Comparison of ENCODE assay signal across 16 cellular contexts in genomic region chr6:111701146-111701545, GRCh38.
A peak's percentile ranks its signal among the peaks of the same experiment; 100 is the strongest.
DNase-seq lines count a peak whose midpoint lies in the region; ATAC-seq and TF ChIP-seq lines count a peak whose summit lies in the region.
"Had no signal": no experiment of that assay in that cellular context is flagged by ENCODE, and none has a peak within 500 bp of the region (broad histone marks: within the 10 kb centered on the region; RNA-seq: fewer than 3 reads in every experiment).

No MANE protein-coding gene starts in this region.

- no peak overlapping the region for H3K4me3 ChIP-seq in IMR-90 (ENCODE audit: insufficient read depth, low read depth, low read length)
- no peak overlapping the region for H3K4me3 ChIP-seq in endodermal cell (ENCODE audit: low read length)
- H3K4me3 ChIP-seq in upper lobe of left lung: no peak overlapping the region
- H3K4me3 ChIP-seq: BLaER1 had no signal

- no peak overlapping the region for H2BK120ac ChIP-seq in IMR-90 (ENCODE audit: low read depth, low read length)

- H3K27ac ChIP-seq in IMR-90 (ENCODE audit: insufficient read depth, low read length) (no peak overlapping the region), endodermal cell (ENCODE audit: low read depth, low read length) (peak overlapping the region; percentile 14), upper lobe of left lung (no peak overlapping the region)
- H3K27ac ChIP-seq: 22Rv1, BLaER1 had no signal

- no peak overlapping the region for H3K23ac ChIP-seq in IMR-90 (ENCODE audit: low read depth, low read length)

- no peak for TF ChIP-seq RAD21 in IMR-90 (IDR thresholded peaks at IDR 0.05; ENCODE audit: low read length)

- no peaks in the 10 kb centered on the region for H4K20me1 ChIP-seq in IMR-90 (ENCODE audit: insufficient read depth, low read length)
- H4K20me1 ChIP-seq: BLaER1 had no signal

- 70% methylated on average over 2 of the region's 3 CpGs; no CpG with 5 or more reads in 1 of the 2 experiments for WGBS in IMR-90 (ENCODE audit: extremely low coverage in 2 of 2, insufficient read length in 1 of 2), 2 experiments
- WGBS in endodermal cell (ENCODE audit: insufficient coverage in 1 of 2, insufficient read length in 1 of 2), 2 experiments: 81 to 90% methylated on average over 3 of the region's 3 CpGs
- 92 to 94% methylated on average over 3 of the region's 3 CpGs for WGBS in upper lobe of left lung, 2 donors

- H3K27ac Mint-ChIP-seq in activated CD4-positive, alpha-beta memory T cell treated with anti-CD3 and anti-CD28 coated beads for 36 hours: peak overlapping the region; percentile 21
- no peak overlapping the region for H3K27ac Mint-ChIP-seq in activated CD4-positive, alpha-beta memory T cell treated with anti-CD3 and anti-CD28 coated beads, Interleukin-2, amount 10 ng/mL, durations not matched to agents 7 days and 5 days
- H3K27ac Mint-ChIP-seq in endodermal cell (no peak overlapping the region), neural crest cell (ENCODE audit: unreplicated experiment) (peak overlapping the region; percentile 97)

- H2AK9ac ChIP-seq in IMR-90 (replicated peaks; ENCODE audit: low read depth, low read length, poor library complexity): no peak overlapping the region

- H3K27me3 ChIP-seq in IMR-90 (ENCODE audit: control insufficient read depth, insufficient read depth, low read length) (no peaks in the 10 kb centered on the region), endodermal cell (ENCODE audit: control insufficient read depth, insufficient read depth, low read length, poor library complexity, severe bottlenecking) (no peaks in the 10 kb centered on the region), upper lobe of left lung (no peaks in the 10 kb centered on the region)
- H3K27me3 ChIP-seq: BLaER1 had no signal

- H3K14ac ChIP-seq in IMR-90 (replicated peaks; ENCODE audit: low read depth, low read length): no peak overlapping the region

- no peak for TF ChIP-seq POLR2A in IMR-90 (IDR thresholded peaks at IDR 0.05; ENCODE audit: low read depth, low read length)
- no peak for TF ChIP-seq POLR2A in upper lobe of left lung (IDR thresholded peaks at IDR 0.05)

- H2BK15ac ChIP-seq in IMR-90 (ENCODE audit: low read depth, low read length): no peak overlapping the region

- no peaks in the 10 kb centered on the region for H3K9me3 ChIP-seq in IMR-90 (ENCODE audit: control insufficient read depth, insufficient read depth, low read length)
- no peaks in the 10 kb centered on the region for H3K9me3 ChIP-seq in endodermal cell (ENCODE audit: control insufficient read depth, low read length)
- H3K9me3 ChIP-seq in upper lobe of left lung: no peaks in the 10 kb centered on the region
- H3K9me3 ChIP-seq: BLaER1 had no signal

- no peak overlapping the region for H2BK5ac ChIP-seq in IMR-90 (ENCODE audit: low read depth, low read length, poor library complexity, severe bottlenecking)

- no peak overlapping the region for H4K91ac ChIP-seq in IMR-90 (ENCODE audit: insufficient read depth, low read depth, low read length)

- no peaks in the 10 kb centered on the region for H3K9me1 ChIP-seq in IMR-90 (ENCODE audit: insufficient read depth, low read length)

- H3K56ac ChIP-seq in IMR-90 (ENCODE audit: extremely low read depth, insufficient read depth, low read length): no peak overlapping the region

- no peaks in the 10 kb centered on the region for H3K4me1 ChIP-seq in IMR-90 (ENCODE audit: control insufficient read depth, insufficient read depth, low read length)
- H3K4me1 ChIP-seq in endodermal cell (ENCODE audit: control insufficient read depth, insufficient read depth, low read length): no peaks in the 10 kb centered on the region
- no peaks in the 10 kb centered on the region for H3K4me1 ChIP-seq in upper lobe of left lung

- H3K79me1 ChIP-seq in IMR-90 (ENCODE audit: low read depth in 1 of 2, low read length in 2 of 2): no peaks in the 10 kb centered on the region

- H4K5ac ChIP-seq in IMR-90 (ENCODE audit: low read depth, low read length): no peak overlapping the region

- intact Hi-C loops in activated CD4-positive, alpha-beta memory T cell treated with anti-CD3 and anti-CD28 coated beads for 36 hours (cut with micrococcal nuclease): no loop called here
- intact Hi-C loops in IMR-90 (cut with micrococcal nuclease): no loop called here

- ATAC-seq in IMR-90 (ENCODE audit: low read depth) (no peak), upper lobe of left lung (ENCODE audit: low FRiP score in 2 of 2) (no peak), HG02763 (IDR thresholded peaks at IDR 0.05; ENCODE audit: unreplicated experiment) (no peak)

- H3K4me1 Mint-ChIP-seq in activated CD4-positive, alpha-beta memory T cell treated with anti-CD3 and anti-CD28 coated beads for 36 hours (ENCODE audit: low read depth): peaks cover 28% of the 10 kb centered on the region
- H3K4me1 Mint-ChIP-seq in activated CD4-positive, alpha-beta memory T cell treated with anti-CD3 and anti-CD28 coated beads, Interleukin-2, amount 10 ng/mL, durations not matched to agents 7 days and 5 days: peaks cover 15% of the 10 kb centered on the region
- H3K4me1 Mint-ChIP-seq in endodermal cell: no peaks in the 10 kb centered on the region
- peaks cover 42% of the 10 kb centered on the region for H3K4me1 Mint-ChIP-seq in neural crest cell

- no peak overlapping the region for H2AK5ac ChIP-seq in IMR-90 (ENCODE audit: low read depth, low read length)

- H3K18ac ChIP-seq in IMR-90 (ENCODE audit: low read depth, low read length): no peak overlapping the region

- no peaks in the 10 kb centered on the region for H3K9me3 Mint-ChIP-seq in activated CD4-positive, alpha-beta memory T cell treated with anti-CD3 and anti-CD28 coated beads for 36 hours
- no peaks in the 10 kb centered on the region for H3K9me3 Mint-ChIP-seq in activated CD4-positive, alpha-beta memory T cell treated with anti-CD3 and anti-CD28 coated beads, Interleukin-2, amount 10 ng/mL, durations not matched to agents 7 days and 5 days
- no peaks in the 10 kb centered on the region for H3K9me3 Mint-ChIP-seq in endodermal cell
- no peaks in the 10 kb centered on the region for H3K9me3 Mint-ChIP-seq in neural crest cell

- H2BK20ac ChIP-seq in IMR-90 (ENCODE audit: low read depth, low read length): no peak overlapping the region

- no TSS peak for BruUV-seq in IMR-90 (replicated peaks; lab: Mats Ljungman, UMichigan)

- no peak overlapping the region for H3K9ac ChIP-seq in IMR-90 (ENCODE audit: low read depth, low read length)
- H3K9ac ChIP-seq in endodermal cell (ENCODE audit: extremely low read depth, low read length, poor library complexity, severe bottlenecking): no peak overlapping the region
- H3K9ac ChIP-seq: BLaER1 had no signal

- in situ Hi-C loops in IMR-90 (cut with MboI; ENCODE audit: low sequenced_read_pairs): no loop called here

- POLR2A ChIA-PET in activated CD4-positive, alpha-beta memory T cell treated with anti-CD3 and anti-CD28 coated beads for 36 hours (lab: Charles Lee): no interaction called here
- POLR2A ChIA-PET in activated CD4-positive, alpha-beta memory T cell treated with anti-CD3 and anti-CD28 coated beads, Interleukin-2, amount 10 ng/mL, durations not matched to agents 7 days and 5 days (lab: Charles Lee): no interaction called here
- POLR2A ChIA-PET in IMR-90 (lab: Charles Lee; ENCODE audit: unreplicated experiment): no interaction called here

- H3K4ac ChIP-seq in IMR-90 (ENCODE audit: low read depth, low read length): no peak overlapping the region

- H3K4me3 Mint-ChIP-seq in activated CD4-positive, alpha-beta memory T cell treated with anti-CD3 and anti-CD28 coated beads for 36 hours: no peak overlapping the region
- no peak overlapping the region for H3K4me3 Mint-ChIP-seq in activated CD4-positive, alpha-beta memory T cell treated with anti-CD3 and anti-CD28 coated beads, Interleukin-2, amount 10 ng/mL, durations not matched to agents 7 days and 5 days
- H3K4me3 Mint-ChIP-seq in endodermal cell (no peak overlapping the region), neural crest cell (peak overlapping the region; percentile 31)

- no peak overlapping the region for H2AFZ ChIP-seq in IMR-90 (replicated peaks; ENCODE audit: low read length, poor library complexity)

- H3K4me2 ChIP-seq in IMR-90 (ENCODE audit: low read depth, low read length): no peak overlapping the region
- H3K4me2 ChIP-seq: BLaER1 had no signal

- H3K36me3 ChIP-seq in IMR-90 (ENCODE audit: control insufficient read depth, insufficient read depth, low read length) (peaks cover 19% of the 10 kb centered on the region), endodermal cell (ENCODE audit: control insufficient read depth, insufficient read depth, low read length) (peaks cover 46% of the 10 kb centered on the region), upper lobe of left lung (peaks cover 3 to 76% (median 15%) of the 10 kb centered on the region in 4 donors)

- H3K27me3 Mint-ChIP-seq in activated CD4-positive, alpha-beta memory T cell treated with anti-CD3 and anti-CD28 coated beads for 36 hours: no peaks in the 10 kb centered on the region
- no peaks in the 10 kb centered on the region for H3K27me3 Mint-ChIP-seq in activated CD4-positive, alpha-beta memory T cell treated with anti-CD3 and anti-CD28 coated beads, Interleukin-2, amount 10 ng/mL, durations not matched to agents 7 days and 5 days
- H3K27me3 Mint-ChIP-seq in endodermal cell (ENCODE audit: insufficient read depth): no peaks in the 10 kb centered on the region
- H3K27me3 Mint-ChIP-seq in neural crest cell (ENCODE audit: low read depth): no peaks in the 10 kb centered on the region

- CTCF ChIA-PET in activated CD4-positive, alpha-beta memory T cell treated with anti-CD3 and anti-CD28 coated beads for 36 hours (lab: Charles Lee): interaction anchor here (1.7 kb wide), 1 partner anchor 9 kb away, joined by 6 read pairs; no protein-coding TSS in a partner anchor
- CTCF ChIA-PET in activated CD4-positive, alpha-beta memory T cell treated with anti-CD3 and anti-CD28 coated beads, Interleukin-2, amount 10 ng/mL, durations not matched to agents 7 days and 5 days (lab: Charles Lee): no interaction called here
- CTCF ChIA-PET in IMR-90 (lab: Yijun Ruan, JAX): no interaction called here

- H3K36me3 Mint-ChIP-seq in activated CD4-positive, alpha-beta memory T cell treated with anti-CD3 and anti-CD28 coated beads for 36 hours: peaks cover 60% of the 10 kb centered on the region
- H3K36me3 Mint-ChIP-seq in activated CD4-positive, alpha-beta memory T cell treated with anti-CD3 and anti-CD28 coated beads, Interleukin-2, amount 10 ng/mL, durations not matched to agents 7 days and 5 days (ENCODE audit: low read depth): peaks cover 63% of the 10 kb centered on the region
- peaks cover 22% of the 10 kb centered on the region for H3K36me3 Mint-ChIP-seq in endodermal cell (ENCODE audit: low read depth)
- peaks cover 21% of the 10 kb centered on the region for H3K36me3 Mint-ChIP-seq in neural crest cell (ENCODE audit: low read depth)

- TF ChIP-seq CTCF in IMR-90 (conservative IDR thresholded peaks at IDR 0.05; ENCODE audit: low read depth, low read length): no peak
- TF ChIP-seq CTCF in endodermal cell (conservative IDR thresholded peaks at IDR 0.05): no peak
- no peak for TF ChIP-seq CTCF in neural crest cell (conservative IDR thresholded peaks at IDR 0.05)
- TF ChIP-seq CTCF in upper lobe of left lung (IDR thresholded peaks at IDR 0.05): no peak

- no peak for TF ChIP-seq EP300 in upper lobe of left lung (IDR thresholded peaks at IDR 0.05)

- dilution Hi-C loops in IMR-90 (cut with HindIII; ENCODE audit: low sequenced_read_pairs, unreplicated experiment): no loop called here

- DNase-seq in activated CD4-positive, alpha-beta memory T cell treated with anti-CD3 and anti-CD28 coated beads for 36 hours: no peak
- no peak for DNase-seq in activated CD4-positive, alpha-beta memory T cell treated with anti-CD3 and anti-CD28 coated beads, Interleukin-2, amount 10 ng/mL, durations not matched to agents 7 days and 5 days
- DNase-seq in IMR-90: no peak
- no peak for DNase-seq in endodermal cell
- DNase-seq in neural crest cell (ENCODE audit: low read depth, low spot score): no peak
- no peak for DNase-seq in upper lobe of left lung
- no peak for DNase-seq in NCI-H526 treated with DMSO at 0.1 percent for 48 hours (lab: John Stamatoyannopoulos, UW)
- DNase-seq: EL, MM.1S, NCI-H1105, NCI-H1694 treated with DMSO at 0.1 percent for 48 hours, NCI-H446 treated with DMSO at 0.1 percent for 48 hours, NCI-H82 had no signal

- no peak overlapping the region for H4K8ac ChIP-seq in IMR-90 (ENCODE audit: low read depth in 2 of 2, low read length in 2 of 2)

Comparison
In these comparisons a context has a peak if more than half of its experiments do, and no peak if none do; other contexts are left out.
1. H3K27ac Mint-ChIP-seq: peak in activated CD4-positive, alpha-beta memory T cell treated with anti-CD3 and anti-CD28 coated beads for 36 hours (single experiment) and neural crest cell (single experiment); none in activated CD4-positive, alpha-beta memory T cell treated with anti-CD3 and anti-CD28 coated beads, Interleukin-2, amount 10 ng/mL, durations not matched to agents 7 days and 5 days (single experiment) and endodermal cell (single experiment).